In the genomic region with DNA sequence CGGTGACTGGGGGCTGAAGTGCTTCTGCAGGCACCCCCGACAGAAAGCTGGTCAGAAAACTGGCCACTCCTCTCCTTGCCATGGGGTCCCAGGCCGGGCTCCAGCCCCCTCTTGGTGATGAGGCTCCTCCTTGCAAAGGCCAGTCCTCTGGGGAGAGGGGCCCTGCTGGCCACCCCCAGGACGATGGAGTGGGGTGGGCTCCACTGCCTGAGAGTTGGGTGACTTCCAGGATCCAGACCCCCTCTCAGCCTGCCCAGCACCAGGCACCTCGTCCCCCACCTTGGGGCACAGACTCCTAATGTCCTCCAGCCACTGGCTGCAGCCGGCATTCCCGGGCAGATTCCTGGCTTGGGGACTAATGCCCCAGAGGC, we compare ENCODE assay signal across 1 cellular context.
TF ChIP-seq lines count a peak whose summit lies in the region.

No MANE protein-coding gene starts in this region.

TF ChIP-seq in endothelial cell of umbilical vein, 7 proteins besides CTCF, POLR2A, EP300 and RAD21:
- TF ChIP-seq GATA2 (IDR thresholded peaks at IDR 0.05; ENCODE audit: insufficient read depth, insufficient read length, low read depth, low read length) (no peak), FOS (IDR thresholded peaks at IDR 0.05; ENCODE audit: borderline replicate concordance, insufficient read depth, low read length) (no peak), MYC (IDR thresholded peaks at IDR 0.05; ENCODE audit: low read depth, low read length) (no peak), EZH2 (IDR thresholded peaks at IDR 0.05; ENCODE audit: borderline replicate concordance, low read depth, low read length, severe bottlenecking) (no peak), POLR2AphosphoS5 (IDR thresholded peaks at IDR 0.05; ENCODE audit: insufficient read depth, low read depth, low read length) (no peak), JUN (IDR thresholded peaks at IDR 0.05; ENCODE audit: borderline replicate concordance, insufficient read depth, insufficient read length, low read depth) (no peak)
- TF ChIP-seq, protein P1, sequence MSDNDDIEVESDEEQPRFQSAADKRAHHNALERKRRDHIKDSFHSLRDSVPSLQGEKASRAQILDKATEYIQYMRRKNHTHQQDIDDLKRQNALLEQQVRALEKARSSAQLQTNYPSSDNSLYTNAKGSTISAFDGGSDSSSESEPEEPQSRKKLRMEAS (IDR thresholded peaks at IDR 0.05; ENCODE audit: insufficient read depth, insufficient read length): no peak
TF ChIP-seq in endothelial cell of umbilical vein: peak in this region for 0.
